Comparison of ENCODE assay signal across 8 cellular contexts in the genomic region with DNA sequence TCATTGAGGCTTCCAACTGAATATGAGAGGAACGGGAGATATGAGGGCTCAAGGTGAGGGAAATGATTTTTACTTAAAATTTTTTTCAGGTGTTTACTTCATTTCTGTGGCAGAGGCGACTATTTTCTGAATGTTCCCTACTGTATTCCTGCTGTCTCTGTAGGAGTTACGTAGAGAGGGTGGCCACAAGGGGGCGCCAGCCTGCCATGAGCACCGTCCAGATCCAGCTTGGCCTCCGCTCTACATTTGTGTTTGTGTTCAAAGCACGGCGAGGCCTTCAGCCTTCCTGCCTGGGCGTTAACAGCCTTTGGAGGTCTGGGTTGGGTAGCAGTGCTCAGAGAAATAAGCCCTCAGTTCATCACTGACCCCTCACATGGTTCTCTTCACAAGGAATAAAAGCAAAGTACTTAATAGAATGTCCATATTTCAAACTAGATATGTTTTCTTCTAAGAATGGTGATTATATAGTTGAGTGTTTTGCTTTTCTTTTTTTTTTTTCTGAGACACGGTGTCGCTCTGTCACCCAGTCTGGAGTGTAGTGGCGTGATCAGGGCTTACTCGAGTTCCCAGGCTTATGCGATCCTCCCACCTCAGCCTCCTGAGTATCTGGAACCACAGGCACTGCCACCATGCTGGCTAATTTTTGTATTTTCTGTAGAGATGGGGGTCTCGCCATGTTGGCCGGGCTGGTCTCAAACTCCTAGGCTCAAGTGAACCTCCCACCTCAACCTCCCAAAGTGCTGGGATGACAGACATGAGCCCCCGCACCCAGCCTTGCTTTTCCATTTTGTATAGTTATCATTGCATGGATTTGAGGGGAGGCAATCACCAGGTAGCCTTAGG. TPM values are rescaled to one million over a fixed set of nuclear protein-coding genes. Genes with fewer than 3 reads are reported as not detected.
DNase-seq lines count a peak whose midpoint lies in the region; ATAC-seq and TF ChIP-seq lines count a peak whose summit lies in the region.

No MANE protein-coding gene starts in this region.

- H3K9me2 ChIP-seq in OCI-LY7 (ENCODE audit: insufficient read depth, low read length), result no peaks in the 10 kb centered on the region

- H3K27me3 ChIP-seq in IMR-90 (ENCODE audit: control insufficient read depth, insufficient read depth, low read length) (no peaks in the 10 kb centered on the region), esophagus squamous epithelium (no peaks in the 10 kb centered on the region)

- H3K23ac ChIP-seq in IMR-90 (ENCODE audit: low read depth, low read length), result 0 out of 2 replicates have a peak overlapping the region, but pooled peaks have one; percentile 74

- dilution Hi-C loops in IMR-90 (cut with HindIII; ENCODE audit: low sequenced_read_pairs, unreplicated experiment), result no loop called here

- H2AK9ac ChIP-seq in IMR-90 (replicated peaks; ENCODE audit: low read depth, low read length, poor library complexity), result no peak overlapping the region

- H3K4me1 ChIP-seq in IMR-90 (ENCODE audit: control insufficient read depth, insufficient read depth, low read length) (no peaks in the 10 kb centered on the region; the same call in 1 of the 2 replicates), OCI-LY7 (ENCODE audit: insufficient read depth, low read length, poor library complexity, severe bottlenecking) (no peaks in the 10 kb centered on the region), esophagus squamous epithelium (peaks cover 0 to 20% (median 0%) of the 10 kb centered on the region in 3 donors)

- H2BK120ac ChIP-seq in IMR-90 (ENCODE audit: low read depth, low read length), result no peak overlapping the region

- no peaks in the 10 kb centered on the region for H3K9me3 Mint-ChIP-seq in activated T-cell treated with anti-CD3 and anti-CD28 coated beads, Interleukin-2, amount 50 U/mL, for 24 hours
- H3K9me3 Mint-ChIP-seq in naive thymus-derived CD8-positive, alpha-beta T cell, result no peaks in the 10 kb centered on the region
- no peaks in the 10 kb centered on the region for H3K9me3 Mint-ChIP-seq in stimulated activated effector memory CD8-positive, alpha-beta T cell treated with anti-CD3 and anti-CD28 coated beads, Interleukin-12 subunit alpha, Interleukin-12 subunit beta, amount 100 ng/mL, for 72 hours

- H4K5ac ChIP-seq in IMR-90 (ENCODE audit: low read depth, low read length), result no peak overlapping the region

- H4K20me1 ChIP-seq in IMR-90 (ENCODE audit: insufficient read depth, low read length) (peaks cover 32% of the 10 kb centered on the region), OCI-LY7 (ENCODE audit: insufficient read depth, low read length) (no peaks in the 10 kb centered on the region)

- no peaks in the 10 kb centered on the region for H3K27me3 Mint-ChIP-seq in activated T-cell treated with anti-CD3 and anti-CD28 coated beads, Interleukin-2, amount 50 U/mL, for 24 hours
- H3K27me3 Mint-ChIP-seq in naive thymus-derived CD8-positive, alpha-beta T cell, result no peaks in the 10 kb centered on the region

- BruUV-seq in IMR-90 (replicated peaks; lab: Mats Ljungman, UMichigan) (no TSS peak), OCI-LY7 (replicated peaks; lab: Mats Ljungman, UMichigan) (no TSS peak)

- WGBS in IMR-90 (ENCODE audit: extremely low coverage in 2 of 2, insufficient read length in 1 of 2), 2 experiments, result 17% methylated on average over 1 of the region's 17 CpGs; no CpG with 5 or more reads in 1 of the 2 experiments
- WGBS in esophagus squamous epithelium, 2 donors, result 33 to 44% methylated on average over 17 of the region's 17 CpGs

- no peak overlapping the region for H3K4me3 Mint-ChIP-seq in activated T-cell treated with anti-CD3 and anti-CD28 coated beads, Interleukin-2, amount 50 U/mL, for 24 hours
- H3K4me3 Mint-ChIP-seq in naive thymus-derived CD8-positive, alpha-beta T cell, result no peak overlapping the region
- no peak overlapping the region for H3K4me3 Mint-ChIP-seq in stimulated activated effector memory CD8-positive, alpha-beta T cell treated with anti-CD3 and anti-CD28 coated beads, Interleukin-12 subunit alpha, Interleukin-12 subunit beta, amount 100 ng/mL, for 72 hours

- no peak overlapping the region for H3K18ac ChIP-seq in IMR-90 (ENCODE audit: low read depth, low read length)

- TF ChIP-seq CTCF in IMR-90 (conservative IDR thresholded peaks at IDR 0.05; ENCODE audit: low read depth, low read length), result peak; percentile 87
- TF ChIP-seq CTCF in OCI-LY7 (conservative IDR thresholded peaks at IDR 0.05; ENCODE audit: low read length), result peak; percentile 99
- peak; percentile 82 to 95 (median 90) for TF ChIP-seq CTCF in esophagus squamous epithelium (IDR thresholded peaks at IDR 0.05)

- no peak overlapping the region for H3K4me3 ChIP-seq in IMR-90 (ENCODE audit: insufficient read depth, low read depth, low read length)
- no peak overlapping the region for H3K4me3 ChIP-seq in OCI-LY7 (ENCODE audit: low read depth, low read length, poor library complexity, severe bottlenecking)
- no peak overlapping the region for H3K4me3 ChIP-seq in esophagus squamous epithelium

- TF ChIP-seq RAD21 in IMR-90 (IDR thresholded peaks at IDR 0.05; ENCODE audit: low read length), result peak; percentile 65

- peaks cover 20% of the 10 kb centered on the region for H3K4me1 Mint-ChIP-seq in activated T-cell treated with anti-CD3 and anti-CD28 coated beads, Interleukin-2, amount 50 U/mL, for 24 hours (ENCODE audit: low read depth)
- H3K4me1 Mint-ChIP-seq in naive thymus-derived CD8-positive, alpha-beta T cell, result peaks cover 7 to 10% (median 9%) of the 10 kb centered on the region in 4 donors
- peaks cover 24% of the 10 kb centered on the region for H3K4me1 Mint-ChIP-seq in stimulated activated effector memory CD8-positive, alpha-beta T cell treated with anti-CD3 and anti-CD28 coated beads, Interleukin-12 subunit alpha, Interleukin-12 subunit beta, amount 100 ng/mL, for 72 hours

- no peak overlapping the region for H2BK20ac ChIP-seq in IMR-90 (ENCODE audit: low read depth, low read length)

- peak overlapping the region; percentile 61; the same call in 1 of the 2 replicates for H3K4ac ChIP-seq in IMR-90 (ENCODE audit: low read depth, low read length)

- POLR2A ChIA-PET in IMR-90 (lab: Charles Lee; ENCODE audit: unreplicated experiment), result no interaction called here
- POLR2A ChIA-PET in OCI-LY7 (lab: Charles Lee), result no interaction called here
- POLR2A ChIA-PET in naive thymus-derived CD8-positive, alpha-beta T cell (lab: Charles Lee), result no interaction called here

- peaks cover 81% of the 10 kb centered on the region for H3K36me3 Mint-ChIP-seq in activated T-cell treated with anti-CD3 and anti-CD28 coated beads, Interleukin-2, amount 50 U/mL, for 24 hours (ENCODE audit: low read depth)
- peaks cover 9 to 73% (median 19%) of the 10 kb centered on the region in 3 donors for H3K36me3 Mint-ChIP-seq in naive thymus-derived CD8-positive, alpha-beta T cell
- H3K36me3 Mint-ChIP-seq in stimulated activated effector memory CD8-positive, alpha-beta T cell treated with anti-CD3 and anti-CD28 coated beads, Interleukin-12 subunit alpha, Interleukin-12 subunit beta, amount 100 ng/mL, for 72 hours, result peaks cover 99% of the 10 kb centered on the region

- no peak overlapping the region for H3K9ac ChIP-seq in IMR-90 (ENCODE audit: low read depth, low read length)

- intact Hi-C loops in IMR-90 (cut with micrococcal nuclease), result loop anchor here (1.0 kb wide), 1 partner anchor 46 kb away; no protein-coding TSS in a partner anchor
- intact Hi-C loops in OCI-LY7 (cut with micrococcal nuclease; ENCODE audit: unreplicated experiment), result no loop called here
- intact Hi-C loops in esophagus squamous epithelium (cut with DNase I), result loop anchor here (5.0 kb wide), 1 partner anchor 47 kb away; no protein-coding TSS in a partner anchor

- no peaks in the 10 kb centered on the region for H3K9me3 ChIP-seq in IMR-90 (ENCODE audit: control insufficient read depth, insufficient read depth, low read length)
- no peaks in the 10 kb centered on the region for H3K9me3 ChIP-seq in OCI-LY7 (ENCODE audit: low read length)
- H3K9me3 ChIP-seq in esophagus squamous epithelium, result no peaks in the 10 kb centered on the region

- H4K8ac ChIP-seq in IMR-90 (ENCODE audit: low read depth in 2 of 2, low read length in 2 of 2), result peak overlapping the region in 1 of 2 experiments; percentile 65; a peak in 1 of 4 replicates

- H3K27ac ChIP-seq in IMR-90 (ENCODE audit: insufficient read depth, low read length) (no peak overlapping the region), OCI-LY7 (ENCODE audit: low read depth, low read length, poor library complexity, severe bottlenecking) (no peak overlapping the region), esophagus squamous epithelium (peak overlapping the region in 3 of 4 donors; percentile 1 to 53 (median 41))

- TF ChIP-seq POLR2A in IMR-90 (IDR thresholded peaks at IDR 0.05; ENCODE audit: low read depth, low read length), result no peak
- TF ChIP-seq POLR2A in esophagus squamous epithelium (IDR thresholded peaks at IDR 0.05), result no peak

- H3K36me3 ChIP-seq in IMR-90 (ENCODE audit: control insufficient read depth, insufficient read depth, low read length), result peaks cover 58% of the 10 kb centered on the region
- peaks cover 76% of the 10 kb centered on the region for H3K36me3 ChIP-seq in OCI-LY7 (ENCODE audit: insufficient read depth, low read length)
- peaks cover 18 to 95% (median 31%) of the 10 kb centered on the region in 3 donors for H3K36me3 ChIP-seq in esophagus squamous epithelium

- H2BK15ac ChIP-seq in IMR-90 (ENCODE audit: low read depth, low read length), result no peak overlapping the region

- H3K9me1 ChIP-seq in IMR-90 (ENCODE audit: insufficient read depth, low read length), result peaks cover 6% of the 10 kb centered on the region; the same call in 1 of the 2 replicates

- H3K79me2 ChIP-seq in OCI-LY7 (ENCODE audit: insufficient read depth, low read depth, low read length), result no peaks in the 10 kb centered on the region

- H3K4me2 ChIP-seq in IMR-90 (ENCODE audit: low read depth, low read length) (no peak overlapping the region), OCI-LY7 (ENCODE audit: low read length) (no peak overlapping the region)

- peak; percentile 96 for ATAC-seq in IMR-90 (ENCODE audit: low read depth)
- peak; percentile 96 to 97 for ATAC-seq in naive thymus-derived CD8-positive, alpha-beta T cell
- peak; percentile 94 for ATAC-seq in stimulated activated effector memory CD8-positive, alpha-beta T cell treated with anti-CD3 and anti-CD28 coated beads, Interleukin-12 subunit alpha, Interleukin-12 subunit beta, amount 100 ng/mL, for 72 hours
- ATAC-seq in HG02571 (IDR thresholded peaks at IDR 0.05; ENCODE audit: unreplicated experiment), result no peak

- peaks cover 39 to 66% of the 10 kb centered on the region in 2 experiments for H3K79me1 ChIP-seq in IMR-90 (ENCODE audit: low read depth in 1 of 2, low read length in 2 of 2)

- peak; percentile 94 for DNase-seq in DMS 273 (lab: John Stamatoyannopoulos, UW; ENCODE audit: unreplicated experiment)
- peak; percentile 81 for DNase-seq in IMR-90
- peak; percentile 80 for DNase-seq in OCI-LY7 (ENCODE audit: low spot score)
- DNase-seq in activated T-cell treated with anti-CD3 and anti-CD28 coated beads, Interleukin-2, amount 50 U/mL, for 24 hours, result peak; percentile 82
- DNase-seq in esophagus squamous epithelium (lab: John Stamatoyannopoulos, UW), result no peak
- DNase-seq in naive thymus-derived CD8-positive, alpha-beta T cell, result peak; percentile 56 to 87 (median 74)
- DNase-seq in stimulated activated effector memory CD8-positive, alpha-beta T cell treated with anti-CD3 and anti-CD28 coated beads, Interleukin-12 subunit alpha, Interleukin-12 subunit beta, amount 100 ng/mL, for 72 hours (ENCODE audit: low spot score in 2 of 2), result peak; percentile 64 to 85

- no peak overlapping the region for H4K91ac ChIP-seq in IMR-90 (ENCODE audit: insufficient read depth, low read depth, low read length)

- H2BK5ac ChIP-seq in IMR-90 (ENCODE audit: low read depth, low read length, poor library complexity, severe bottlenecking), result peak overlapping the region; percentile 41

- H3K56ac ChIP-seq in IMR-90 (ENCODE audit: extremely low read depth, insufficient read depth, low read length), result no peak overlapping the region

- in situ Hi-C loops in IMR-90 (cut with MboI; ENCODE audit: low sequenced_read_pairs), result no loop called here

- no peak overlapping the region for H3K14ac ChIP-seq in IMR-90 (replicated peaks; ENCODE audit: low read depth, low read length)

- CTCF ChIA-PET in IMR-90 (lab: Yijun Ruan, JAX), result interaction anchor here (0.7 to 1.3 kb wide), 2 partner anchors 14 to 144 kb away, joined by 3 to 4 read pairs; no protein-coding TSS in a partner anchor
- CTCF ChIA-PET in OCI-LY7 (lab: Charles Lee; ENCODE audit: unreplicated experiment), result no interaction called here

- peak overlapping the region; percentile 63 for H2AFZ ChIP-seq in IMR-90 (replicated peaks; ENCODE audit: low read length, poor library complexity)
- H2AFZ ChIP-seq in OCI-LY7 (ENCODE audit: low read length), result no peak overlapping the region

- peak overlapping the region; percentile 73 for H3K27ac Mint-ChIP-seq in activated T-cell treated with anti-CD3 and anti-CD28 coated beads, Interleukin-2, amount 50 U/mL, for 24 hours
- peak overlapping the region in 6 of 10 donors; percentile 18 to 89 (median 70) for H3K27ac Mint-ChIP-seq in naive thymus-derived CD8-positive, alpha-beta T cell
- no peak overlapping the region for H3K27ac Mint-ChIP-seq in stimulated activated effector memory CD8-positive, alpha-beta T cell treated with anti-CD3 and anti-CD28 coated beads, Interleukin-12 subunit alpha, Interleukin-12 subunit beta, amount 100 ng/mL, for 72 hours

- no peak overlapping the region for H2AK5ac ChIP-seq in IMR-90 (ENCODE audit: low read depth, low read length)

RNA-seq across cellular contexts. Expression of a gene that starts 22.3 kb away (rescaled TPM):
- total RNA-seq in IMR-90 (2012; rRNA removed), result 17.7 and 31.7 TPM in 2 replicates
- polyA plus RNA-seq in IMR-90 (2012; rRNA removed), result 82.6 and 120 TPM in 2 replicates
- polyA plus RNA-seq in IMR-90 (2012; cell fraction: cytosol; rRNA removed), result 55.5 and 84.4 TPM in 2 replicates
- 78.1 and 241 TPM in 2 replicates for polyA plus RNA-seq in IMR-90 (2012; cell fraction: nucleus; rRNA removed; ENCODE audit: low replicate concordance)
- 0.57 and 0.82 TPM in 2 replicates for total RNA-seq in OCI-LY7 (2014; rRNA removed; shearing (Covaris generic))
- total RNA-seq in OCI-LY7 (2022), result 3.0 and 3.2 TPM in 2 replicates
- total RNA-seq in esophagus squamous epithelium, result 100 to 1,000 TPM in 1 of 4 donors, 10 to 100 TPM in 3; 27.2 to 204 (median 37.6) TPM
- total RNA-seq in naive thymus-derived CD8-positive, alpha-beta T cell, result under 1 TPM in 1 of 2 experiments, not detected in 1; 0.69 TPM
- 1 to 10 TPM in 1 of 3 donors, not detected in 2; 1.8 TPM for polyA plus RNA-seq in naive thymus-derived CD8-positive, alpha-beta T cell

RNA-seq across cellular contexts. Expression of a gene that starts 28.6 kb away (rescaled TPM):
- total RNA-seq in IMR-90 (2012; rRNA removed) (5.7 and 6.4 TPM in 2 replicates), OCI-LY7 (2022) (11.2 and 13.1 TPM in 2 replicates), esophagus squamous epithelium (10 to 100 TPM in 2 of 4 donors, 1 to 10 TPM in 2; 7.7 to 20.6 (median 9.9) TPM)
- 16.2 and 20.0 TPM in 2 replicates for polyA plus RNA-seq in IMR-90 (2012; rRNA removed)
- 9.4 and 20.8 TPM in 2 replicates for polyA plus RNA-seq in IMR-90 (2012; cell fraction: cytosol; rRNA removed)
- 15.1 and 42.4 TPM in 2 replicates for polyA plus RNA-seq in IMR-90 (2012; cell fraction: nucleus; rRNA removed; ENCODE audit: low replicate concordance)
- 16.7 and 17.1 TPM in 2 replicates for total RNA-seq in OCI-LY7 (2014; rRNA removed; shearing (Covaris generic))
- 10 to 100 TPM; 15.3 to 16.7 TPM for total RNA-seq in naive thymus-derived CD8-positive, alpha-beta T cell
- polyA plus RNA-seq in naive thymus-derived CD8-positive, alpha-beta T cell, result 10 to 100 TPM in 1 of 3 donors, 1 to 10 TPM in 2; 6.7 to 11.2 (median 7.0) TPM

Comparison
In these comparisons a context has a peak if more than half of its experiments do, and no peak if none do; other contexts are left out.
1. H3K27ac ChIP-seq: peak in esophagus squamous epithelium (3 of 4); none in IMR-90 (single experiment) and OCI-LY7 (single experiment).
2. Peak in every context shown above with its lines, with median percentiles within 50 percentile points of each other: CTCF ChIP-seq.